Comparison of ENCODE assay signal across 15 cellular contexts in the genomic region with DNA sequence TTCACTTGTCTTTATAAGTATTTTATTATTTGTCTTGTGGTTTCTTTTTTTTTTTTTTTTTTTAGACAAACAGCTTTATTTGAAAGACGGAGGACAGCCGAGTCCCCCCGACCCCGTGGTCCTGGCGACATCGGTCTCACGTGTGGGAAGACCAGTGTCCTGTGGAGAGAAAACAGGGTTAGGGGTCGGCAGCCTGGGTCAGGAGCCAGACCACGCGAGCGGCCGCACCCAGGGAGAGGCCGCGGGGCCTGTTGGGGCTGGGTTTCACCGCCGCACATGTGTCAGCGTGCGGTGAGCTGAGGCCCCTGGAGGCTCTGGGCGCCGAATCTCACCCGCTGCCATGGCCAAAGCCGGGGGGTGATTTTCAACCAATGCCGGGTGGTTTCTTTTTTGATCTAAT.
"Had no signal": no experiment of that assay in that cellular context is flagged by ENCODE, and none has a peak within 500 bp of the region (broad histone marks: within the 10 kb centered on the region; RNA-seq: fewer than 3 reads in every experiment).

No MANE protein-coding gene starts in this region.

- H3K27ac ChIP-seq: colonic mucosa, foreskin keratinocyte had no signal

- ATAC-seq: foreskin keratinocyte; left colon; left ventricle myocardium superior; naive thymus-derived CD4-positive, alpha-beta T cell; sciatic nerve had no signal

- H3K4me1 Mint-ChIP-seq: nephron progenitor cell had no signal

- H3K4me3 Mint-ChIP-seq: naive thymus-derived CD4-positive, alpha-beta T cell; nephron progenitor cell had no signal

- H3K27ac Mint-ChIP-seq: naive thymus-derived CD4-positive, alpha-beta T cell; nephron progenitor cell had no signal

- H3K9me3 ChIP-seq: colonic mucosa had no signal

- H3K27me3 Mint-ChIP-seq: naive thymus-derived CD4-positive, alpha-beta T cell had no signal

- H3K4me3 ChIP-seq: colonic mucosa, lung had no signal

- H3K4me1 ChIP-seq: colonic mucosa had no signal

- FAIRE-seq: endothelial cell of umbilical vein had no signal

- H3K36me3 ChIP-seq: colonic mucosa had no signal

- DNase-seq: colonic mucosa; dermis blood vessel endothelial cell; erythroblast; foreskin keratinocyte; left colon; left ventricle myocardium superior; naive thymus-derived CD4-positive, alpha-beta T cell; nephron progenitor cell; posterior cingulate gyrus; stimulated activated CD4-positive, alpha-beta T cell treated with anti-CD3 and anti-CD28 coated beads, Interleukin-12 subunit alpha, Interleukin-12 subunit beta, amount 100 ng/mL, for 4 hours; stimulated activated naive CD4-positive, alpha-beta T cell treated with Interleukin-2 at 50 U/mL for 16 hours; trophoblast cell had no signal

- H3K27me3 ChIP-seq: colonic mucosa, foreskin keratinocyte had no signal
